In genomic region chr2:61044596-61044995, GRCh38 we compare ENCODE assay signal across 1 cellular context.
TF ChIP-seq lines count a peak whose summit lies in the region.

No MANE protein-coding gene starts in this region.

TF ChIP-seq in K562, 482 proteins besides CTCF, POLR2A, EP300 and RAD21:
- TF ChIP-seq, protein P1, sequence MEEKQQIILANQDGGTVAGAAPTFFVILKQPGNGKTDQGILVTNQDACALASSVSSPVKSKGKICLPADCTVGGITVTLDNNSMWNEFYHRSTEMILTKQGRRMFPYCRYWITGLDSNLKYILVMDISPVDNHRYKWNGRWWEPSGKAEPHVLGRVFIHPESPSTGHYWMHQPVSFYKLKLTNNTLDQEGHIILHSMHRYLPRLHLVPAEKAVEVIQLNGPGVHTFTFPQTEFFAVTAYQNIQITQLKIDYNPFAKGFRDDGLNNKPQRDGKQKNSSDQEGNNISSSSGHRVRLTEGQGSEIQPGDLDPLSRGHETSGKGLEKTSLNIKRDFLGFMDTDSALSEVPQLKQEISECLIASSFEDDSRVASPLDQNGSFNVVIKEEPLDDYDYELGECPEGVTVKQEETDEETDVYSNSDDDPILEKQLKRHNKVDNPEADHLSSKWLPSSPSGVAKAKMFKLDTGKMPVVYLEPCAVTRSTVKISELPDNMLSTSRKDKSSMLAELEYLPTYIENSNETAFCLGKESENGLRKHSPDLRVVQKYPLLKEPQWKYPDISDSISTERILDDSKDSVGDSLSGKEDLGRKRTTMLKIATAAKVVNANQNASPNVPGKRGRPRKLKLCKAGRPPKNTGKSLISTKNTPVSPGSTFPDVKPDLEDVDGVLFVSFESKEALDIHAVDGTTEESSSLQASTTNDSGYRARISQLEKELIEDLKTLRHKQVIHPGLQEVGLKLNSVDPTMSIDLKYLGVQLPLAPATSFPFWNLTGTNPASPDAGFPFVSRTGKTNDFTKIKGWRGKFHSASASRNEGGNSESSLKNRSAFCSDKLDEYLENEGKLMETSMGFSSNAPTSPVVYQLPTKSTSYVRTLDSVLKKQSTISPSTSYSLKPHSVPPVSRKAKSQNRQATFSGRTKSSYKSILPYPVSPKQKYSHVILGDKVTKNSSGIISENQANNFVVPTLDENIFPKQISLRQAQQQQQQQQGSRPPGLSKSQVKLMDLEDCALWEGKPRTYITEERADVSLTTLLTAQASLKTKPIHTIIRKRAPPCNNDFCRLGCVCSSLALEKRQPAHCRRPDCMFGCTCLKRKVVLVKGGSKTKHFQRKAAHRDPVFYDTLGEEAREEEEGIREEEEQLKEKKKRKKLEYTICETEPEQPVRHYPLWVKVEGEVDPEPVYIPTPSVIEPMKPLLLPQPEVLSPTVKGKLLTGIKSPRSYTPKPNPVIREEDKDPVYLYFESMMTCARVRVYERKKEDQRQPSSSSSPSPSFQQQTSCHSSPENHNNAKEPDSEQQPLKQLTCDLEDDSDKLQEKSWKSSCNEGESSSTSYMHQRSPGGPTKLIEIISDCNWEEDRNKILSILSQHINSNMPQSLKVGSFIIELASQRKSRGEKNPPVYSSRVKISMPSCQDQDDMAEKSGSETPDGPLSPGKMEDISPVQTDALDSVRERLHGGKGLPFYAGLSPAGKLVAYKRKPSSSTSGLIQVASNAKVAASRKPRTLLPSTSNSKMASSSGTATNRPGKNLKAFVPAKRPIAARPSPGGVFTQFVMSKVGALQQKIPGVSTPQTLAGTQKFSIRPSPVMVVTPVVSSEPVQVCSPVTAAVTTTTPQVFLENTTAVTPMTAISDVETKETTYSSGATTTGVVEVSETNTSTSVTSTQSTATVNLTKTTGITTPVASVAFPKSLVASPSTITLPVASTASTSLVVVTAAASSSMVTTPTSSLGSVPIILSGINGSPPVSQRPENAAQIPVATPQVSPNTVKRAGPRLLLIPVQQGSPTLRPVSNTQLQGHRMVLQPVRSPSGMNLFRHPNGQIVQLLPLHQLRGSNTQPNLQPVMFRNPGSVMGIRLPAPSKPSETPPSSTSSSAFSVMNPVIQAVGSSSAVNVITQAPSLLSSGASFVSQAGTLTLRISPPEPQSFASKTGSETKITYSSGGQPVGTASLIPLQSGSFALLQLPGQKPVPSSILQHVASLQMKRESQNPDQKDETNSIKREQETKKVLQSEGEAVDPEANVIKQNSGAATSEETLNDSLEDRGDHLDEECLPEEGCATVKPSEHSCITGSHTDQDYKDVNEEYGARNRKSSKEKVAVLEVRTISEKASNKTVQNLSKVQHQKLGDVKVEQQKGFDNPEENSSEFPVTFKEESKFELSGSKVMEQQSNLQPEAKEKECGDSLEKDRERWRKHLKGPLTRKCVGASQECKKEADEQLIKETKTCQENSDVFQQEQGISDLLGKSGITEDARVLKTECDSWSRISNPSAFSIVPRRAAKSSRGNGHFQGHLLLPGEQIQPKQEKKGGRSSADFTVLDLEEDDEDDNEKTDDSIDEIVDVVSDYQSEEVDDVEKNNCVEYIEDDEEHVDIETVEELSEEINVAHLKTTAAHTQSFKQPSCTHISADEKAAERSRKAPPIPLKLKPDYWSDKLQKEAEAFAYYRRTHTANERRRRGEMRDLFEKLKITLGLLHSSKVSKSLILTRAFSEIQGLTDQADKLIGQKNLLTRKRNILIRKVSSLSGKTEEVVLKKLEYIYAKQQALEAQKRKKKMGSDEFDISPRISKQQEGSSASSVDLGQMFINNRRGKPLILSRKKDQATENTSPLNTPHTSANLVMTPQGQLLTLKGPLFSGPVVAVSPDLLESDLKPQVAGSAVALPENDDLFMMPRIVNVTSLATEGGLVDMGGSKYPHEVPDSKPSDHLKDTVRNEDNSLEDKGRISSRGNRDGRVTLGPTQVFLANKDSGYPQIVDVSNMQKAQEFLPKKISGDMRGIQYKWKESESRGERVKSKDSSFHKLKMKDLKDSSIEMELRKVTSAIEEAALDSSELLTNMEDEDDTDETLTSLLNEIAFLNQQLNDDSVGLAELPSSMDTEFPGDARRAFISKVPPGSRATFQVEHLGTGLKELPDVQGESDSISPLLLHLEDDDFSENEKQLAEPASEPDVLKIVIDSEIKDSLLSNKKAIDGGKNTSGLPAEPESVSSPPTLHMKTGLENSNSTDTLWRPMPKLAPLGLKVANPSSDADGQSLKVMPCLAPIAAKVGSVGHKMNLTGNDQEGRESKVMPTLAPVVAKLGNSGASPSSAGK (IDR thresholded peaks at IDR 0.05): no peak
- no peak for TF ChIP-seq CHD1 (IDR thresholded peaks at IDR 0.05; ENCODE audit: low read length)
- TF ChIP-seq HNRNPH1 (optimal IDR thresholded peaks at IDR 0.05; ENCODE audit: low read depth, low read length): no peak
- TF ChIP-seq SPI1 (IDR thresholded peaks at IDR 0.05; ENCODE audit: borderline replicate concordance, low read depth, low read length): no peak
- no peak for TF ChIP-seq RB1 (IDR thresholded peaks at IDR 0.05; ENCODE audit: low read depth)
- no peak for TF ChIP-seq EGR1 (conservative IDR thresholded peaks at IDR 0.05)
- TF ChIP-seq ZNF239 (CRISPR knock-in tag; IDR thresholded peaks at IDR 0.05): no peak
- TF ChIP-seq ZBTB7A (IDR thresholded peaks at IDR 0.05; ENCODE audit: borderline replicate concordance, control insufficient read depth, low read depth, low read length): no peak
- TF ChIP-seq NCOR1 (IDR thresholded peaks at IDR 0.05): no peak
- no peak for TF ChIP-seq NFE2L1 (tag; IDR thresholded peaks at IDR 0.05; ENCODE audit: borderline replicate concordance, low read depth)
- TF ChIP-seq MAX (CRISPR knock-in tag; IDR thresholded peaks at IDR 0.05): no peak
- TF ChIP-seq, protein P2, sequence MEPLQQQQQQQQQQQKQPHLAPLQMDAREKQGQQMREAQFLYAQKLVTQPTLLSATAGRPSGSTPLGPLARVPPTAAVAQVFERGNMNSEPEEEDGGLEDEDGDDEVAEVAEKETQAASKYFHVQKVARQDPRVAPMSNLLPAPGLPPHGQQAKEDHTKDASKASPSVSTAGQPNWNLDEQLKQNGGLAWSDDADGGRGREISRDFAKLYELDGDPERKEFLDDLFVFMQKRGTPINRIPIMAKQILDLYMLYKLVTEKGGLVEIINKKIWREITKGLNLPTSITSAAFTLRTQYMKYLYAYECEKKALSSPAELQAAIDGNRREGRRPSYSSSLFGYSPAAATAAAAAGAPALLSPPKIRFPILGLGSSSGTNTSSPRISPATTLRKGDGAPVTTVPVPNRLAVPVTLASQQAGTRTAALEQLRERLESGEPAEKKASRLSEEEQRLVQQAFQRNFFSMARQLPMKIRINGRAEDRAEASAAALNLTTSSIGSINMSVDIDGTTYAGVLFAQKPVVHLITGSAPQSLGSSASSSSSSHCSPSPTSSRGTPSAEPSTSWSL (CRISPR knock-in tag; IDR thresholded peaks at IDR 0.05; ENCODE audit: borderline replicate concordance): no peak
- TF ChIP-seq TEAD1 (CRISPR knock-in tag; IDR thresholded peaks at IDR 0.05): no peak
- TF ChIP-seq, protein P3, sequence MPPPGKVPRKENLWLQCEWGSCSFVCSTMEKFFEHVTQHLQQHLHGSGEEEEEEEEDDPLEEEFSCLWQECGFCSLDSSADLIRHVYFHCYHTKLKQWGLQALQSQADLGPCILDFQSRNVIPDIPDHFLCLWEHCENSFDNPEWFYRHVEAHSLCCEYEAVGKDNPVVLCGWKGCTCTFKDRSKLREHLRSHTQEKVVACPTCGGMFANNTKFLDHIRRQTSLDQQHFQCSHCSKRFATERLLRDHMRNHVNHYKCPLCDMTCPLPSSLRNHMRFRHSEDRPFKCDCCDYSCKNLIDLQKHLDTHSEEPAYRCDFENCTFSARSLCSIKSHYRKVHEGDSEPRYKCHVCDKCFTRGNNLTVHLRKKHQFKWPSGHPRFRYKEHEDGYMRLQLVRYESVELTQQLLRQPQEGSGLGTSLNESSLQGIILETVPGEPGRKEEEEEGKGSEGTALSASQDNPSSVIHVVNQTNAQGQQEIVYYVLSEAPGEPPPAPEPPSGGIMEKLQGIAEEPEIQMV (tag; conservative IDR thresholded peaks at IDR 0.05; ENCODE audit: low read depth): no peak
- TF ChIP-seq, protein P4, sequence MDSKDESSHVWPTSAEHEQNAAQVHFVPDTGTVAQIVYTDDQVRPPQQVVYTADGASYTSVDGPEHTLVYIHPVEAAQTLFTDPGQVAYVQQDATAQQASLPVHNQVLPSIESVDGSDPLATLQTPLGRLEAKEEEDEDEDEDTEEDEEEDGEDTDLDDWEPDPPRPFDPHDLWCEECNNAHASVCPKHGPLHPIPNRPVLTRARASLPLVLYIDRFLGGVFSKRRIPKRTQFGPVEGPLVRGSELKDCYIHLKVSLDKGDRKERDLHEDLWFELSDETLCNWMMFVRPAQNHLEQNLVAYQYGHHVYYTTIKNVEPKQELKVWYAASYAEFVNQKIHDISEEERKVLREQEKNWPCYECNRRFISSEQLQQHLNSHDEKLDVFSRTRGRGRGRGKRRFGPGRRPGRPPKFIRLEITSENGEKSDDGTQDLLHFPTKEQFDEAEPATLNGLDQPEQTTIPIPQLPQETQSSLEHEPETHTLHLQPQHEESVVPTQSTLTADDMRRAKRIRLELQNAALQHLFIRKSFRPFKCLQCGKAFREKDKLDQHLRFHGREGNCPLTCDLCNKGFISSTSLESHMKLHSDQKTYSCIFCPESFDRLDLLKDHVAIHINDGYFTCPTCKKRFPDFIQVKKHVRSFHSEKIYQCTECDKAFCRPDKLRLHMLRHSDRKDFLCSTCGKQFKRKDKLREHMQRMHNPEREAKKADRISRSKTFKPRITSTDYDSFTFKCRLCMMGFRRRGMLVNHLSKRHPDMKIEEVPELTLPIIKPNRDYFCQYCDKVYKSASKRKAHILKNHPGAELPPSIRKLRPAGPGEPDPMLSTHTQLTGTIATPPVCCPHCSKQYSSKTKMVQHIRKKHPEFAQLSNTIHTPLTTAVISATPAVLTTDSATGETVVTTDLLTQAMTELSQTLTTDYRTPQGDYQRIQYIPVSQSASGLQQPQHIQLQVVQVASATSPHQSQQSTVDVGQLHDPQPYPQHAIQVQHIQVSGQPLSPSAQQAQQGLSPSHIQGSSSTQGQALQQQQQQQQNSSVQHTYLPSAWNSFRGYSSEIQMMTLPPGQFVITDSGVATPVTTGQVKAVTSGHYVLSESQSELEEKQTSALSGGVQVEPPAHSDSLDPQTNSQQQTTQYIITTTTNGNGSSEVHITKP (IDR thresholded peaks at IDR 0.05; ENCODE audit: partially characterized antibody): no peak
- TF ChIP-seq HDAC2 (IDR thresholded peaks at IDR 0.05): no peak
- no peak for TF ChIP-seq ZNF277 (CRISPR knock-in tag; IDR thresholded peaks at IDR 0.05; ENCODE audit: borderline replicate concordance)
- no peak for TF ChIP-seq IRF2 (CRISPR knock-in tag; IDR thresholded peaks at IDR 0.05)
